ENCODE assay signal across 8 cellular contexts in genomic region chr5:154038241-154038603, GRCh38. TPM values are rescaled to one million over a fixed set of nuclear protein-coding genes. Genes with fewer than 3 reads are reported as not detected.
DNase-seq lines count a peak whose midpoint lies in the region; ATAC-seq and TF ChIP-seq lines count a peak whose summit lies in the region.

No MANE protein-coding gene starts in this region.

- no peaks in the 10 kb centered on the region for H4K20me1 ChIP-seq in KMS-11 (ENCODE audit: insufficient read depth)

- no peak for TF ChIP-seq EP300 in ovary (IDR thresholded peaks at IDR 0.05)

- H3K27me3 ChIP-seq in KMS-11 (ENCODE audit: insufficient read depth, low read depth), result no peaks in the 10 kb centered on the region
- H3K27me3 ChIP-seq in ovary, result no peaks in the 10 kb centered on the region

- peaks cover 9% of the 10 kb centered on the region; the same call in 1 of the 2 replicates for H3K79me2 ChIP-seq in KMS-11 (ENCODE audit: insufficient read depth, low read depth)

- DNase-seq in NCI-H1694 (lab: John Stamatoyannopoulos, UW) (peak; percentile 49), NCI-H1694 treated with DMSO at 0.1 percent for 48 hours (lab: John Stamatoyannopoulos, UW) (no peak), fibroblast of villous mesenchyme (ENCODE audit: low read depth) (peak; percentile 46), ovary (peak in 1 of 5 donors; percentile 37), COLO829 (ENCODE audit: low spot score) (no peak)
- peak; percentile 19 for DNase-seq in activated CD4-positive, alpha-beta T cell treated with anti-CD3 and anti-CD28 coated beads, Interleukin-2, amount 50 U/mL, for 1 hour

- H3K4me2 ChIP-seq in KMS-11, result peak overlapping the region; percentile 76

- H3K4me3 ChIP-seq in KMS-11 (IDR thresholded peaks at IDR 0.05; ENCODE audit: insufficient read depth, low read depth, low read length) (no peak overlapping the region), fibroblast of villous mesenchyme (ENCODE audit: low read depth, low read length) (peak overlapping the region; percentile 90), ovary (peak overlapping the region; percentile 78)

- peaks cover 12% of the 10 kb centered on the region for H3K4me1 ChIP-seq in KMS-11 (ENCODE audit: low read depth, poor library complexity, severe bottlenecking)
- peaks cover 4% of the 10 kb centered on the region for H3K4me1 ChIP-seq in ovary (ENCODE audit: insufficient read depth)

- H3K9me3 ChIP-seq in ovary, result no peaks in the 10 kb centered on the region

- peak overlapping the region; percentile 56; the same call in 1 of the 2 replicates for H3K9ac ChIP-seq in KMS-11

- H2AFZ ChIP-seq in KMS-11 (ENCODE audit: low read depth), result peak overlapping the region; percentile 74

- H3K27ac ChIP-seq in KMS-11 (peak overlapping the region; percentile 62), ovary (peak overlapping the region; percentile 5 to 50)

- TF ChIP-seq CTCF in KMS-11 (conservative IDR thresholded peaks at IDR 0.05; ENCODE audit: low read depth, low read length), result no peak
- no peak for TF ChIP-seq CTCF in fibroblast of villous mesenchyme (IDR thresholded peaks at IDR 0.05; ENCODE audit: insufficient read depth, low read depth, low read length)
- TF ChIP-seq CTCF in ovary (IDR thresholded peaks at IDR 0.05), result no peak

- peak; percentile 35 for ATAC-seq in GM21786 (IDR thresholded peaks at IDR 0.05; ENCODE audit: unreplicated experiment)

- H3K36me3 ChIP-seq in KMS-11 (ENCODE audit: insufficient read depth), result no peaks in the 10 kb centered on the region
- no peaks in the 10 kb centered on the region for H3K36me3 ChIP-seq in ovary

- 0 to 1% (median 0%) methylated on average over 13 of the region's 13 CpGs for WGBS in ovary, 3 donors

- intact Hi-C loops in ovary (cut with DNase I), result no loop called here

- TF ChIP-seq POLR2A in ovary (IDR thresholded peaks at IDR 0.05), result no peak

RNA-seq across cellular contexts. Expression of gene FAM114A2, which starts 0.5 kb away (rescaled TPM):
- total RNA-seq in fibroblast of villous mesenchyme (29.6 and 42.3 TPM in 2 replicates), ovary (10 to 100 TPM; 11.0 to 63.3 (median 41.5) TPM)
- polyA plus RNA-seq in ovary, result 10 to 100 TPM in 1 of 2 donors, 1 to 10 TPM in 1; 9.6 to 15.9 TPM

RNA-seq across cellular contexts. Expression of gene MFAP3, which starts 0.5 kb away (rescaled TPM):
- total RNA-seq in fibroblast of villous mesenchyme, result 66.0 and 113 TPM in 2 replicates
- total RNA-seq in ovary, result 10 to 100 TPM; 15.9 to 33.2 (median 25.0) TPM
- polyA plus RNA-seq in ovary, result 10 to 100 TPM in 1 of 2 donors, 1 to 10 TPM in 1; 9.1 to 23.2 TPM

Comparison
In these comparisons a context has a peak if more than half of its experiments do, and no peak if none do; other contexts are left out.
1. DNase-seq: peak in NCI-H1694 (single experiment), activated CD4-positive, alpha-beta T cell treated with anti-CD3 and anti-CD28 coated beads, Interleukin-2, amount 50 U/mL, for 1 hour (single experiment) and fibroblast of villous mesenchyme (single experiment); none in NCI-H1694 treated with DMSO at 0.1 percent for 48 hours (single experiment) and COLO829 (single experiment).